35 cellular contexts compared by ENCODE assay signal in genomic region chr14:58950555-58950954, GRCh38.
"Had no signal": no experiment of that assay in that cellular context is flagged by ENCODE, and none has a peak within 500 bp of the region (broad histone marks: within the 10 kb centered on the region; RNA-seq: fewer than 3 reads in every experiment).

No MANE protein-coding gene starts in this region.

- H3K36me3 ChIP-seq: adrenal gland, brain microvascular endothelial cell, breast epithelium had no signal

- H3K4me1 Mint-ChIP-seq: activated CD4-positive, alpha-beta memory T cell treated with anti-CD3 and anti-CD28 coated beads, Interleukin-2, amount 10 ng/mL, durations not matched to agents 7 days and 5 days; activated CD4-positive, alpha-beta T cell treated with anti-CD3 and anti-CD28 coated beads for 36 hours; activated CD4-positive, alpha-beta T cell treated with anti-CD3 and anti-CD28 coated beads, Interleukin-2, amount 10 ng/mL, durations not matched to agents 7 days and 5 days; activated naive CD8-positive, alpha-beta T cell treated with anti-CD3 and anti-CD28 coated beads for 36 hours; activated T-helper 17 cell treated with anti-CD3 and anti-CD28 coated beads, Interleukin-2, amount 50 U/mL, for 72 hours had no signal

- ATAC-seq: activated CD4-positive, alpha-beta T cell treated with anti-CD3 and anti-CD28 coated beads for 36 hours; activated CD4-positive, CD25-positive, alpha-beta regulatory T cell treated with anti-CD3 and anti-CD28 coated beads, Interleukin-2, amount 50 U/mL, for 24 hours; activated CD8-positive, alpha-beta T cell treated with anti-CD3 and anti-CD28 coated beads, Interleukin-2, amount 10 ng/mL, durations not matched to agents 7 days and 5 days; activated naive CD4-positive, alpha-beta T cell treated with anti-CD3 and anti-CD28 coated beads, Interleukin-2, amount 50 U/mL, for 72 hours; activated T-cell treated with anti-CD3 and anti-CD28 coated beads, Interleukin-2, amount 50 U/mL, for 4 hours; activated T-cell treated with anti-CD3 and anti-CD28 coated beads, Interleukin-2, amount 50 U/mL, for 72 hours; activated T-helper 17 cell treated with anti-CD3 and anti-CD28 coated beads, Interleukin-2, amount 50 U/mL, for 72 hours; body of pancreas had no signal

- H3K4me3 Mint-ChIP-seq: activated CD4-positive, alpha-beta memory T cell treated with anti-CD3 and anti-CD28 coated beads, Interleukin-2, amount 10 ng/mL, durations not matched to agents 7 days and 5 days; activated CD4-positive, alpha-beta T cell treated with anti-CD3 and anti-CD28 coated beads for 36 hours; activated CD4-positive, alpha-beta T cell treated with anti-CD3 and anti-CD28 coated beads, Interleukin-2, amount 10 ng/mL, durations not matched to agents 7 days and 5 days; activated CD8-positive, alpha-beta T cell treated with anti-CD3 and anti-CD28 coated beads, Interleukin-2, amount 10 ng/mL, durations not matched to agents 7 days and 5 days; activated naive CD4-positive, alpha-beta T cell treated with anti-CD3 and anti-CD28 coated beads for 36 hours; activated naive CD8-positive, alpha-beta T cell treated with anti-CD3 and anti-CD28 coated beads for 36 hours; activated T-cell treated with anti-CD3 and anti-CD28 coated beads, Interleukin-2, amount 50 U/mL, for 4 hours; activated T-cell treated with anti-CD3 and anti-CD28 coated beads, Interleukin-2, amount 50 U/mL, for 72 hours; activated T-helper 1 cell treated with anti-CD3 and anti-CD28 coated beads, Interleukin-12 subunit alpha, Interleukin-12 subunit beta, Interleukin-2, Interleukin-4 antibody, amounts not matched to agents 30 ng/mL and 10 ng/mL and 1 ng/mL, durations not matched to agents 14 hours and 24 hours and 36 hours; activated T-helper 17 cell treated with anti-CD3 and anti-CD28 coated beads, Interleukin-2, amount 50 U/mL, for 72 hours; T-helper 2 cell treated with Interferon-gamma antibody and Interleukin-4, amounts not matched to agents 5 μg/mL and 100 μg/mL, for 36 hours had no signal

- H3K9me3 Mint-ChIP-seq: activated CD4-positive, alpha-beta memory T cell treated with anti-CD3 and anti-CD28 coated beads, Interleukin-2, amount 10 ng/mL, durations not matched to agents 7 days and 5 days; activated CD4-positive, alpha-beta T cell treated with anti-CD3 and anti-CD28 coated beads, Interleukin-2, amount 10 ng/mL, durations not matched to agents 7 days and 5 days; activated naive CD4-positive, alpha-beta T cell treated with anti-CD3 and anti-CD28 coated beads for 36 hours; activated naive CD8-positive, alpha-beta T cell treated with anti-CD3 and anti-CD28 coated beads for 36 hours; activated T-cell treated with anti-CD3 and anti-CD28 coated beads, Interleukin-2, amount 50 U/mL, for 72 hours; activated T-helper 1 cell treated with anti-CD3 and anti-CD28 coated beads, Interleukin-12 subunit alpha, Interleukin-12 subunit beta, Interleukin-2, Interleukin-4 antibody, amounts not matched to agents 30 ng/mL and 10 ng/mL and 1 ng/mL, durations not matched to agents 14 hours and 24 hours and 36 hours; activated T-helper 17 cell treated with anti-CD3 and anti-CD28 coated beads, Interleukin-2, amount 50 U/mL, for 72 hours; T-helper 2 cell treated with Interferon-gamma antibody and Interleukin-4, amounts not matched to agents 5 μg/mL and 100 μg/mL, for 36 hours had no signal

- H3K4me3 ChIP-seq: adrenal gland, body of pancreas, breast epithelium had no signal

- H3K27me3 ChIP-seq: adrenal gland, body of pancreas, brain microvascular endothelial cell, breast epithelium had no signal

- H3K27ac Mint-ChIP-seq: activated CD4-positive, alpha-beta memory T cell treated with anti-CD3 and anti-CD28 coated beads, Interleukin-2, amount 10 ng/mL, durations not matched to agents 7 days and 5 days; activated CD4-positive, alpha-beta T cell treated with anti-CD3 and anti-CD28 coated beads for 36 hours; activated CD4-positive, alpha-beta T cell treated with anti-CD3 and anti-CD28 coated beads, Interleukin-2, amount 10 ng/mL, durations not matched to agents 7 days and 5 days; activated CD8-positive, alpha-beta T cell treated with anti-CD3 and anti-CD28 coated beads, Interleukin-2, amount 10 ng/mL, durations not matched to agents 7 days and 5 days; activated naive CD4-positive, alpha-beta T cell treated with anti-CD3 and anti-CD28 coated beads for 36 hours; activated naive CD4-positive, alpha-beta T cell treated with anti-CD3 and anti-CD28 coated beads, Interleukin-2, amount 50 U/mL, for 72 hours; activated naive CD8-positive, alpha-beta T cell treated with anti-CD3 and anti-CD28 coated beads for 36 hours; activated T-cell treated with anti-CD3 and anti-CD28 coated beads, Interleukin-2, amount 50 U/mL, for 72 hours; activated T-helper 1 cell treated with anti-CD3 and anti-CD28 coated beads, Interleukin-12 subunit alpha, Interleukin-12 subunit beta, Interleukin-2, Interleukin-4 antibody, amounts not matched to agents 30 ng/mL and 10 ng/mL and 1 ng/mL, durations not matched to agents 14 hours and 24 hours and 36 hours; activated T-helper 17 cell treated with anti-CD3 and anti-CD28 coated beads, Interleukin-2, amount 50 U/mL, for 72 hours; T-helper 2 cell treated with Interferon-gamma antibody and Interleukin-4, amounts not matched to agents 5 μg/mL and 100 μg/mL, for 36 hours had no signal

- H3K9me3 ChIP-seq: adrenal gland, body of pancreas, breast epithelium had no signal

- DNase-seq: activated CD4-positive, alpha-beta memory T cell treated with anti-CD3 and anti-CD28 coated beads, Interleukin-2, amount 10 ng/mL, durations not matched to agents 7 days and 5 days; activated CD4-positive, alpha-beta T cell treated with anti-CD3 and anti-CD28 coated beads for 1 hour; activated CD4-positive, alpha-beta T cell treated with anti-CD3 and anti-CD28 coated beads for 36 hours; activated CD4-positive, alpha-beta T cell treated with anti-CD3 and anti-CD28 coated beads for 48 hours; activated CD4-positive, alpha-beta T cell treated with anti-CD3 and anti-CD28 coated beads, Interleukin-2, amount 10 ng/mL, durations not matched to agents 7 days and 5 days; activated CD4-positive, alpha-beta T cell treated with anti-CD3 and anti-CD28 coated beads, Interleukin-2, amount 50 U/mL, for 48 hours; activated CD4-positive, CD25-positive, alpha-beta regulatory T cell; activated CD8-positive, alpha-beta memory T cell treated with anti-CD3 and anti-CD28 coated beads for 24 hours; activated CD8-positive, alpha-beta memory T cell treated with anti-CD3 and anti-CD28 coated beads, Interleukin-2, amount 50 U/mL, for 4 hours; activated CD8-positive, alpha-beta T cell treated with anti-CD3 and anti-CD28 coated beads, Interleukin-2, amount 10 ng/mL, durations not matched to agents 7 days and 5 days; activated effector memory CD4-positive, alpha-beta T cell treated with anti-CD3 and anti-CD28 coated beads, Interleukin-2, amount 50 U/mL, for 16 hours; activated gamma-delta T cell treated with Interleukin-2 at 50 U/mL for 16 hours; activated naive CD4-positive, alpha-beta T cell; activated naive CD4-positive, alpha-beta T cell treated with anti-CD3 and anti-CD28 coated beads for 36 hours; activated naive CD4-positive, alpha-beta T cell treated with anti-CD3 and anti-CD28 coated beads, Interleukin-2, amount 50 U/mL, for 16 hours; activated naive CD8-positive, alpha-beta T cell treated with anti-CD3 and anti-CD28 coated beads for 36 hours; activated T-cell treated with anti-CD3 and anti-CD28 coated beads for 4 hours; activated T-cell treated with anti-CD3 and anti-CD28 coated beads, Interleukin-2, amount 50 U/mL, for 1 hour; activated T-cell treated with anti-CD3 and anti-CD28 coated beads, Interleukin-2, amount 50 U/mL, for 4 hours; activated T-cell treated with anti-CD3 and anti-CD28 coated beads, Interleukin-2, amount 50 U/mL, for 72 hours; adrenal gland; amniotic stem cell; aorta; body of pancreas; brain microvascular endothelial cell; central memory CD4-positive, alpha-beta T cell; T-helper 2 cell; T-helper 9 cell had no signal

- H3K27ac ChIP-seq: adrenal gland, body of pancreas, brain microvascular endothelial cell, breast epithelium, VCaP had no signal

- H3K36me3 Mint-ChIP-seq: activated naive CD4-positive, alpha-beta T cell treated with anti-CD3 and anti-CD28 coated beads, Interleukin-2, amount 50 U/mL, for 72 hours; activated naive CD8-positive, alpha-beta T cell treated with anti-CD3 and anti-CD28 coated beads for 36 hours had no signal

- H3K4me1 ChIP-seq: breast epithelium had no signal
